Comparison of ENCODE assay signal across 15 cellular contexts in genomic region chr11:9626778-9627394, GRCh38. TPM values are rescaled to one million over a fixed set of nuclear protein-coding genes. Genes with fewer than 3 reads are reported as not detected.
A peak's percentile ranks its signal among the peaks of the same experiment; 100 is the strongest.
DNase-seq lines count a peak whose midpoint lies in the region; ATAC-seq and TF ChIP-seq lines count a peak whose summit lies in the region.
"Had no signal": no experiment of that assay in that cellular context is flagged by ENCODE, and none has a peak within 500 bp of the region (broad histone marks: within the 10 kb centered on the region; RNA-seq: fewer than 3 reads in every experiment).

No MANE protein-coding gene starts in this region.

- TF ChIP-seq CTCF in DOHH2 (IDR thresholded peaks at IDR 0.05; ENCODE audit: low read depth, low read length, poor library complexity, severe bottlenecking) = no peak
- TF ChIP-seq CTCF in esophagus squamous epithelium (IDR thresholded peaks at IDR 0.05) = no peak

- DNase-seq in esophagus squamous epithelium (lab: John Stamatoyannopoulos, UW) (no peak), mesendoderm (peak; percentile 80), NCI-H82 (lab: John Stamatoyannopoulos, UW) (no peak), KBM-7 (no peak)
- no peak for DNase-seq in activated CD4-positive, alpha-beta memory T cell treated with anti-CD3 and anti-CD28 coated beads, Interleukin-2, amount 10 ng/mL, durations not matched to agents 7 days and 5 days
- DNase-seq: activated CD4-positive, CD25-positive, alpha-beta regulatory T cell; brain microvascular endothelial cell; DMS79 treated with DMSO at 0.1 percent for 48 hours; NCI-H446 treated with DMSO at 0.1 percent for 48 hours; SIG-M5; stimulated activated naive CD4-positive, alpha-beta T cell had no signal

- no peaks in the 10 kb centered on the region for H3K9me3 Mint-ChIP-seq in activated CD4-positive, alpha-beta memory T cell treated with anti-CD3 and anti-CD28 coated beads, Interleukin-2, amount 10 ng/mL, durations not matched to agents 7 days and 5 days
- H3K9me3 Mint-ChIP-seq: activated T-helper 17 cell treated with anti-CD3 and anti-CD28 coated beads, Interleukin-2, amount 50 U/mL, for 72 hours had no signal

- peak overlapping the region; percentile 35 for H2BK120ac ChIP-seq in mesendoderm (ENCODE audit: low read depth, low read length)

- H2AK5ac ChIP-seq in mesendoderm (ENCODE audit: low read length) = no peak overlapping the region

- no peak overlapping the region for H3K4me3 Mint-ChIP-seq in activated CD4-positive, alpha-beta memory T cell treated with anti-CD3 and anti-CD28 coated beads, Interleukin-2, amount 10 ng/mL, durations not matched to agents 7 days and 5 days
- H3K4me3 Mint-ChIP-seq: activated T-helper 17 cell treated with anti-CD3 and anti-CD28 coated beads, Interleukin-2, amount 50 U/mL, for 72 hours had no signal

- peak overlapping the region; percentile 27 for H2BK5ac ChIP-seq in mesendoderm (ENCODE audit: low read length)

- H2BK15ac ChIP-seq in mesendoderm (replicated peaks; ENCODE audit: low read depth) = no peak overlapping the region

- H3K23ac ChIP-seq in mesendoderm (ENCODE audit: low read length) = no peak overlapping the region

- WGBS in esophagus squamous epithelium, 2 donors = 64 to 78% methylated on average over 8 to 10 of the region's 10 CpGs
- no CpG with 5 or more reads among the region's 10 CpGs for WGBS in mesendoderm (ENCODE audit: extremely low coverage, insufficient coverage, low lambda C conversion rate)

- no peaks in the 10 kb centered on the region for H4K20me1 ChIP-seq in DOHH2 (ENCODE audit: control insufficient read depth, insufficient read depth, low read depth, low read length)

- CTCF ChIA-PET in activated CD4-positive, alpha-beta memory T cell treated with anti-CD3 and anti-CD28 coated beads, Interleukin-2, amount 10 ng/mL, durations not matched to agents 7 days and 5 days (lab: Charles Lee) = no interaction called here

- H3K9me2 ChIP-seq in DOHH2 (replicated peaks; ENCODE audit: control insufficient read depth, low read length) = no peaks in the 10 kb centered on the region

- H3K79me2 ChIP-seq in DOHH2 (ENCODE audit: control insufficient read depth, low read length) = no peaks in the 10 kb centered on the region
- H3K79me2 ChIP-seq in mesendoderm (ENCODE audit: control insufficient read depth, insufficient read depth, low read length) = no peaks in the 10 kb centered on the region

- peaks cover 29% of the 10 kb centered on the region for H3F3A ChIP-seq in DOHH2 (ENCODE audit: control insufficient read depth, insufficient read depth)

- H3K27ac Mint-ChIP-seq in activated CD4-positive, alpha-beta memory T cell treated with anti-CD3 and anti-CD28 coated beads, Interleukin-2, amount 10 ng/mL, durations not matched to agents 7 days and 5 days = no peak overlapping the region
- H3K27ac Mint-ChIP-seq: activated T-helper 17 cell treated with anti-CD3 and anti-CD28 coated beads, Interleukin-2, amount 50 U/mL, for 72 hours had no signal

- H3K4me1 ChIP-seq in DOHH2 (ENCODE audit: control insufficient read depth, low read length) (peaks cover 74% of the 10 kb centered on the region), HUES6 (ENCODE audit: control insufficient read depth, insufficient read depth, low read length) (peaks cover 35% of the 10 kb centered on the region), esophagus squamous epithelium (peaks cover 0 to 8% (median 0%) of the 10 kb centered on the region in 3 donors), mesendoderm (ENCODE audit: control insufficient read depth, low read depth, low read length) (peaks cover 5% of the 10 kb centered on the region)

- H3K9me3 ChIP-seq in DOHH2 (ENCODE audit: control insufficient read depth, insufficient read depth, low read length) (no peaks in the 10 kb centered on the region), HUES6 (ENCODE audit: control insufficient read depth, insufficient read depth, low read depth, low read length) (no peaks in the 10 kb centered on the region), esophagus squamous epithelium (no peaks in the 10 kb centered on the region)

- POLR2A ChIA-PET in activated CD4-positive, alpha-beta memory T cell treated with anti-CD3 and anti-CD28 coated beads, Interleukin-2, amount 10 ng/mL, durations not matched to agents 7 days and 5 days (lab: Charles Lee) = interaction anchor here (0.6 kb wide), 1 partner anchor 13 kb away, joined by 3 read pairs; no protein-coding TSS in a partner anchor

- peaks cover 24% of the 10 kb centered on the region for H3K27me3 Mint-ChIP-seq in activated CD4-positive, alpha-beta memory T cell treated with anti-CD3 and anti-CD28 coated beads, Interleukin-2, amount 10 ng/mL, durations not matched to agents 7 days and 5 days

- H3K27ac ChIP-seq in DOHH2 (ENCODE audit: low read depth, low read length) (0 out of 2 replicates have a peak overlapping the region, but pooled peaks have one; percentile 23), HUES6 (ENCODE audit: low read depth, low read length) (peak overlapping the region; percentile 78), esophagus squamous epithelium (peak overlapping the region in 3 of 4 donors; percentile 29 to 39 (median 34)), mesendoderm (ENCODE audit: low read depth, low read length) (peak overlapping the region; percentile 84)
- H3K27ac ChIP-seq: brain microvascular endothelial cell had no signal

- intact Hi-C loops in esophagus squamous epithelium (cut with DNase I) = no loop called here

- H3K4me2 ChIP-seq in DOHH2 (ENCODE audit: low read length) (peak overlapping the region; percentile 56), mesendoderm (ENCODE audit: low read length) (no peak overlapping the region)

- peak overlapping the region; percentile 59 for H3K4ac ChIP-seq in mesendoderm (ENCODE audit: low read depth, low read length)

- H3K9ac ChIP-seq in HUES6 (ENCODE audit: low read length) (peak overlapping the region; percentile 82), mesendoderm (ENCODE audit: low read length) (peak overlapping the region; percentile 6)

- peak overlapping the region; percentile 68 for H3K56ac ChIP-seq in mesendoderm (ENCODE audit: low read length)

- H4K5ac ChIP-seq in mesendoderm (ENCODE audit: low read length) = no peak overlapping the region

- no peak for ATAC-seq in HG02678 (IDR thresholded peaks at IDR 0.05; ENCODE audit: unreplicated experiment)
- ATAC-seq: activated T-helper 17 cell treated with anti-CD3 and anti-CD28 coated beads, Interleukin-2, amount 50 U/mL, for 72 hours had no signal

- no peaks in the 10 kb centered on the region for H3K4me1 Mint-ChIP-seq in activated CD4-positive, alpha-beta memory T cell treated with anti-CD3 and anti-CD28 coated beads, Interleukin-2, amount 10 ng/mL, durations not matched to agents 7 days and 5 days
- H3K4me1 Mint-ChIP-seq: activated T-helper 17 cell treated with anti-CD3 and anti-CD28 coated beads, Interleukin-2, amount 50 U/mL, for 72 hours had no signal

- in situ Hi-C loops in KBM-7 (cut with MboI; ENCODE audit: low pct_unique_long_range_greater_than_20kb, low sequenced_read_pairs) = no loop called here

- H3K4me3 ChIP-seq in DOHH2 (ENCODE audit: low read length) = peak overlapping the region; percentile 40
- peak overlapping the region; percentile 26; the same call in 1 of the 2 replicates for H3K4me3 ChIP-seq in HUES6 (ENCODE audit: low read depth, low read length)
- no peak overlapping the region for H3K4me3 ChIP-seq in esophagus squamous epithelium
- H3K4me3 ChIP-seq in mesendoderm (ENCODE audit: low read length) = no peak overlapping the region

- no peak for TF ChIP-seq POLR2A in esophagus squamous epithelium (IDR thresholded peaks at IDR 0.05)

- no peaks in the 10 kb centered on the region for H3K79me1 ChIP-seq in mesendoderm (ENCODE audit: low read length)

- H3K27me3 ChIP-seq in DOHH2 (ENCODE audit: control insufficient read depth, low read length) (no peaks in the 10 kb centered on the region), HUES6 (ENCODE audit: control insufficient read depth, insufficient read depth, low read length) (no peaks in the 10 kb centered on the region), esophagus squamous epithelium (no peaks in the 10 kb centered on the region), mesendoderm (ENCODE audit: insufficient read depth, low read length, poor library complexity) (no peaks in the 10 kb centered on the region)
- H3K27me3 ChIP-seq: brain microvascular endothelial cell had no signal

- H3K18ac ChIP-seq in mesendoderm (ENCODE audit: low read length) = peak overlapping the region; percentile 93

- H3K36me3 Mint-ChIP-seq in activated CD4-positive, alpha-beta memory T cell treated with anti-CD3 and anti-CD28 coated beads, Interleukin-2, amount 10 ng/mL, durations not matched to agents 7 days and 5 days (ENCODE audit: low read depth) = no peaks in the 10 kb centered on the region

- H4K8ac ChIP-seq in mesendoderm (ENCODE audit: low read depth, low read length) = no peak overlapping the region

- H3K36me3 ChIP-seq in DOHH2 (ENCODE audit: control insufficient read depth, low read length) (no peaks in the 10 kb centered on the region), HUES6 (ENCODE audit: control insufficient read depth, insufficient read depth, low read length) (no peaks in the 10 kb centered on the region), esophagus squamous epithelium (no peaks in the 10 kb centered on the region), mesendoderm (ENCODE audit: control insufficient read depth, insufficient read depth, low read length) (no peaks in the 10 kb centered on the region)
- H3K36me3 ChIP-seq: brain microvascular endothelial cell had no signal

RNA-seq across cellular contexts. Expression of gene SWAP70, which starts 37.0 kb away (rescaled TPM):
- 10 to 100 TPM; 15.1 to 27.5 (median 17.7) TPM for total RNA-seq in esophagus squamous epithelium
- polyA plus RNA-seq in mesendoderm (2013, experiment 1 of 2) = 30.9 TPM
- polyA plus RNA-seq in mesendoderm (2013, experiment 2 of 2) = 33.0 TPM
- total RNA-seq in activated CD4-positive, alpha-beta memory T cell treated with anti-CD3 and anti-CD28 coated beads, Interleukin-2, amount 10 ng/mL, durations not matched to agents 7 days and 5 days = 1 to 10 TPM; 8.6 to 9.1 TPM

RNA-seq across cellular contexts. Expression of gene WEE1, which starts 53.4 kb away (rescaled TPM):
- 10 to 100 TPM; 20.1 to 38.7 (median 36.5) TPM for total RNA-seq in esophagus squamous epithelium
- polyA plus RNA-seq in mesendoderm (2013, experiment 1 of 2) = 59.6 TPM
- 65.2 TPM for polyA plus RNA-seq in mesendoderm (2013, experiment 2 of 2)
- 10 to 100 TPM; 62.8 to 64.1 TPM for total RNA-seq in activated CD4-positive, alpha-beta memory T cell treated with anti-CD3 and anti-CD28 coated beads, Interleukin-2, amount 10 ng/mL, durations not matched to agents 7 days and 5 days

Comparison
In these comparisons a context has a peak if more than half of its experiments do, and no peak if none do; other contexts are left out.
1. H3K27ac ChIP-seq: peak in every context shown above with its lines; median percentile 84 in mesendoderm; 78 in HUES6; 34 in esophagus squamous epithelium; 23 in DOHH2.
2. H3K4me3 ChIP-seq: peak in DOHH2 (single experiment) and HUES6 (single experiment); none in esophagus squamous epithelium (0 of 4) and mesendoderm (single experiment).